In genomic region chr2:26846334-26846863, GRCh38 we compare ENCODE assay signal across 8 cellular contexts. TPM values are rescaled to one million over a fixed set of nuclear protein-coding genes. Genes with fewer than 3 reads are reported as not detected.
DNase-seq lines count a peak whose midpoint lies in the region; ATAC-seq and TF ChIP-seq lines count a peak whose summit lies in the region.

No MANE protein-coding gene starts in this region.

- peaks cover 65 to 71% (median 69%) of the 10 kb centered on the region in 11 experiments for H3K27me3 ChIP-seq in BLaER1 treated with 17β-estradiol and CSF1 and Interleukin-3, amounts not matched to agents 10 nM and 100 nM
- H3K27me3 ChIP-seq in liver (ENCODE audit: control insufficient read depth in 4 of 4, insufficient read depth in 4 of 4, low read length in 3 of 4): peaks cover 7 to 26% (median 17%) of the 10 kb centered on the region in 4 donors

- 3% methylated on average over 21 of the region's 21 CpGs for WGBS in liver

- peaks cover 5% of the 10 kb centered on the region for H3K4me1 Mint-ChIP-seq in activated CD4-positive, alpha-beta T cell treated with anti-CD3 and anti-CD28 coated beads, Interleukin-2, amount 10 ng/mL, durations not matched to agents 24 days and 14 days
- H3K4me1 Mint-ChIP-seq in dendritic cell treated with granulocyte-macrophage colony-stimulating factor and Interleukin-4, amounts not matched to agents 40 ng/mL and 50 ng/mL, for 4 days (ENCODE audit: low read depth): peaks cover 6% of the 10 kb centered on the region

- H3K36me3 Mint-ChIP-seq in activated CD4-positive, alpha-beta T cell treated with anti-CD3 and anti-CD28 coated beads, Interleukin-2, amount 10 ng/mL, durations not matched to agents 24 days and 14 days (ENCODE audit: low read depth): no peaks in the 10 kb centered on the region
- no peaks in the 10 kb centered on the region for H3K36me3 Mint-ChIP-seq in dendritic cell treated with granulocyte-macrophage colony-stimulating factor and Interleukin-4, amounts not matched to agents 40 ng/mL and 50 ng/mL, for 4 days (ENCODE audit: low read depth)

- no peaks in the 10 kb centered on the region for H3K36me3 ChIP-seq in BLaER1 treated with 17β-estradiol and CSF1 and Interleukin-3, amounts not matched to agents 10 nM and 100 nM
- no peaks in the 10 kb centered on the region for H3K36me3 ChIP-seq in liver (ENCODE audit: control insufficient read depth in 4 of 4, insufficient read depth in 3 of 4, low read depth in 1 of 4, low read length in 3 of 4)

- no peak overlapping the region for H3K27ac Mint-ChIP-seq in activated CD4-positive, alpha-beta T cell treated with anti-CD3 and anti-CD28 coated beads, Interleukin-2, amount 10 ng/mL, durations not matched to agents 24 days and 14 days
- H3K27ac Mint-ChIP-seq in dendritic cell treated with granulocyte-macrophage colony-stimulating factor and Interleukin-4, amounts not matched to agents 40 ng/mL and 50 ng/mL, for 4 days: no peak overlapping the region

- H3K4me1 ChIP-seq in BLaER1 treated with 17β-estradiol and CSF1 and Interleukin-3, amounts not matched to agents 10 nM and 100 nM: peaks cover 26 to 37% (median 36%) of the 10 kb centered on the region in 10 experiments
- H3K4me1 ChIP-seq in liver (ENCODE audit: control insufficient read depth in 4 of 4, insufficient read depth in 4 of 4, low read length in 3 of 4): peaks cover 14 to 37% (median 18%) of the 10 kb centered on the region in 4 donors

- H3K27me3 Mint-ChIP-seq in activated CD4-positive, alpha-beta T cell treated with anti-CD3 and anti-CD28 coated beads, Interleukin-2, amount 10 ng/mL, durations not matched to agents 24 days and 14 days: peaks cover 55% of the 10 kb centered on the region
- H3K27me3 Mint-ChIP-seq in dendritic cell treated with granulocyte-macrophage colony-stimulating factor and Interleukin-4, amounts not matched to agents 40 ng/mL and 50 ng/mL, for 4 days: peaks cover 69% of the 10 kb centered on the region

- H3K9me3 Mint-ChIP-seq in activated CD4-positive, alpha-beta T cell treated with anti-CD3 and anti-CD28 coated beads, Interleukin-2, amount 10 ng/mL, durations not matched to agents 24 days and 14 days: no peaks in the 10 kb centered on the region
- H3K9me3 Mint-ChIP-seq in dendritic cell treated with granulocyte-macrophage colony-stimulating factor and Interleukin-4, amounts not matched to agents 40 ng/mL and 50 ng/mL, for 4 days: no peaks in the 10 kb centered on the region

- H3K9me3 ChIP-seq in BLaER1 treated with 17β-estradiol and CSF1 and Interleukin-3, amounts not matched to agents 10 nM and 100 nM (replicated peaks in 1 of 11): no peaks in the 10 kb centered on the region
- no peaks in the 10 kb centered on the region for H3K9me3 ChIP-seq in liver (ENCODE audit: control insufficient read depth in 4 of 4, low read length in 3 of 4)

- TF ChIP-seq CTCF in liver (IDR thresholded peaks at IDR 0.05; ENCODE audit: low read depth, low read length, missing input control): peak; percentile 75

- H3K9ac ChIP-seq in BLaER1 treated with 17β-estradiol and CSF1 and Interleukin-3, amounts not matched to agents 10 nM and 100 nM: no peak overlapping the region
- H3K9ac ChIP-seq in liver (ENCODE audit: low read depth in 1 of 2, low read length in 2 of 2): no peak overlapping the region

- H3K27ac ChIP-seq in BLaER1 treated with 17β-estradiol and CSF1 and Interleukin-3, amounts not matched to agents 10 nM and 100 nM: no peak overlapping the region
- H3K27ac ChIP-seq in liver (ENCODE audit: low read depth in 1 of 2, low read length in 2 of 2): no peak overlapping the region

- ATAC-seq in HG03175 (IDR thresholded peaks at IDR 0.05; ENCODE audit: unreplicated experiment): peak; percentile 50
- ATAC-seq in HG03097 (IDR thresholded peaks at IDR 0.05; ENCODE audit: low FRiP score, unreplicated experiment): no peak

- peak; percentile 89 to 94 for TF ChIP-seq RAD21 in liver (IDR thresholded peaks at IDR 0.05)

- peak overlapping the region; percentile 48 for H3K4me3 Mint-ChIP-seq in activated CD4-positive, alpha-beta T cell treated with anti-CD3 and anti-CD28 coated beads, Interleukin-2, amount 10 ng/mL, durations not matched to agents 24 days and 14 days
- H3K4me3 Mint-ChIP-seq in dendritic cell treated with granulocyte-macrophage colony-stimulating factor and Interleukin-4, amounts not matched to agents 40 ng/mL and 50 ng/mL, for 4 days: peak overlapping the region; percentile 13

- H4K20me1 ChIP-seq in BLaER1 treated with 17β-estradiol and CSF1 and Interleukin-3, amounts not matched to agents 10 nM and 100 nM: peaks cover 0 to 48% (median 40%) of the 10 kb centered on the region in 11 experiments; a peak in 19 of 22 replicates

- intact Hi-C loops in activated CD4-positive, alpha-beta T cell treated with anti-CD3 and anti-CD28 coated beads, Interleukin-2, amount 10 ng/mL, durations not matched to agents 24 days and 14 days (cut with micrococcal nuclease): loop anchor here (1.0 to 10.0 kb wide), 5 partner anchors 76 to 416 kb away; partner anchors contain the start of gene SLC30A3
- intact Hi-C loops in dendritic cell treated with granulocyte-macrophage colony-stimulating factor and Interleukin-4, amounts not matched to agents 40 ng/mL and 50 ng/mL, for 4 days (cut with micrococcal nuclease): loop anchor here (1.0 to 5.0 kb wide), 3 partner anchors 76 to 171 kb away; no protein-coding TSS in a partner anchor

- peak; percentile 54 to 96 for DNase-seq in NCI-H526 (lab: John Stamatoyannopoulos, UW)
- DNase-seq in activated CD4-positive, alpha-beta T cell treated with anti-CD3 and anti-CD28 coated beads, Interleukin-2, amount 10 ng/mL, durations not matched to agents 24 days and 14 days: peak; percentile 88
- DNase-seq in stimulated activated CD4-positive, alpha-beta T cell treated with anti-CD3 and anti-CD28 coated beads, TNF-alpha, amount 100 ng/mL, for 1 hour (ENCODE audit: low read depth in 3 of 3, low spot score in 1 of 3): peak in 2 of 3 donors; percentile 22 to 49

- peak overlapping the region; percentile 93 to 100 (median 98) for H3K4me2 ChIP-seq in BLaER1 treated with 17β-estradiol and CSF1 and Interleukin-3, amounts not matched to agents 10 nM and 100 nM

- peak overlapping the region; percentile 13 to 67 (median 45); a peak in 16 of 20 replicates for H3K4me3 ChIP-seq in BLaER1 treated with 17β-estradiol and CSF1 and Interleukin-3, amounts not matched to agents 10 nM and 100 nM
- H3K4me3 ChIP-seq in liver (ENCODE audit: low read depth in 1 of 3, low read length in 3 of 3): no peak overlapping the region

TF ChIP-seq in liver, 16 proteins besides CTCF, POLR2A, EP300 and RAD21 (continues in another document):
- TF ChIP-seq ATF3 (IDR thresholded peaks at IDR 0.05) (no peak), HNF4G (IDR thresholded peaks at IDR 0.05) (no peak), EGR1 (IDR thresholded peaks at IDR 0.05; ENCODE audit: low read depth in 2 of 2) (no peak), TAF1 (conservative IDR thresholded peaks at IDR 0.05) (no peak), RXRA (IDR thresholded peaks at IDR 0.05) (no peak), GABPA (IDR thresholded peaks at IDR 0.05 in 1 of 2, conservative IDR thresholded peaks at IDR 0.05 in 1 of 2) (no peak), HNF4A (conservative IDR thresholded peaks at IDR 0.05) (no peak), JUND (IDR thresholded peaks at IDR 0.05) (no peak), MAX (IDR thresholded peaks at IDR 0.05) (no peak), NR2F2 (IDR thresholded peaks at IDR 0.05) (no peak)
- TF ChIP-seq, protein P1, sequence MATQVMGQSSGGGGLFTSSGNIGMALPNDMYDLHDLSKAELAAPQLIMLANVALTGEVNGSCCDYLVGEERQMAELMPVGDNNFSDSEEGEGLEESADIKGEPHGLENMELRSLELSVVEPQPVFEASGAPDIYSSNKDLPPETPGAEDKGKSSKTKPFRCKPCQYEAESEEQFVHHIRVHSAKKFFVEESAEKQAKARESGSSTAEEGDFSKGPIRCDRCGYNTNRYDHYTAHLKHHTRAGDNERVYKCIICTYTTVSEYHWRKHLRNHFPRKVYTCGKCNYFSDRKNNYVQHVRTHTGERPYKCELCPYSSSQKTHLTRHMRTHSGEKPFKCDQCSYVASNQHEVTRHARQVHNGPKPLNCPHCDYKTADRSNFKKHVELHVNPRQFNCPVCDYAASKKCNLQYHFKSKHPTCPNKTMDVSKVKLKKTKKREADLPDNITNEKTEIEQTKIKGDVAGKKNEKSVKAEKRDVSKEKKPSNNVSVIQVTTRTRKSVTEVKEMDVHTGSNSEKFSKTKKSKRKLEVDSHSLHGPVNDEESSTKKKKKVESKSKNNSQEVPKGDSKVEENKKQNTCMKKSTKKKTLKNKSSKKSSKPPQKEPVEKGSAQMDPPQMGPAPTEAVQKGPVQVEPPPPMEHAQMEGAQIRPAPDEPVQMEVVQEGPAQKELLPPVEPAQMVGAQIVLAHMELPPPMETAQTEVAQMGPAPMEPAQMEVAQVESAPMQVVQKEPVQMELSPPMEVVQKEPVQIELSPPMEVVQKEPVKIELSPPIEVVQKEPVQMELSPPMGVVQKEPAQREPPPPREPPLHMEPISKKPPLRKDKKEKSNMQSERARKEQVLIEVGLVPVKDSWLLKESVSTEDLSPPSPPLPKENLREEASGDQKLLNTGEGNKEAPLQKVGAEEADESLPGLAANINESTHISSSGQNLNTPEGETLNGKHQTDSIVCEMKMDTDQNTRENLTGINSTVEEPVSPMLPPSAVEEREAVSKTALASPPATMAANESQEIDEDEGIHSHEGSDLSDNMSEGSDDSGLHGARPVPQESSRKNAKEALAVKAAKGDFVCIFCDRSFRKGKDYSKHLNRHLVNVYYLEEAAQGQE (IDR thresholded peaks at IDR 0.05): no peak

RNA-seq across cellular contexts. Expression of gene DPYSL5, which starts 1.5 kb away (rescaled TPM):
- total RNA-seq in activated CD4-positive, alpha-beta T cell treated with anti-CD3 and anti-CD28 coated beads, Interleukin-2, amount 10 ng/mL, durations not matched to agents 24 days and 14 days: not detected in 2 replicates
- not detected for total RNA-seq in liver
- not detected for polyA plus RNA-seq in liver

Comparison
In these comparisons a context has a peak if more than half of its experiments do, and no peak if none do; other contexts are left out.
1. H3K4me3 ChIP-seq: peak in BLaER1 treated with 17β-estradiol and CSF1 and Interleukin-3, amounts not matched to agents 10 nM and 100 nM (10 of 10); none in liver (0 of 3).
2. DNase-seq: peak in every context shown above with its lines; median percentile 88 in activated CD4-positive, alpha-beta T cell treated with anti-CD3 and anti-CD28 coated beads, Interleukin-2, amount 10 ng/mL, durations not matched to agents 24 days and 14 days; 75 in NCI-H526; 36 in stimulated activated CD4-positive, alpha-beta T cell treated with anti-CD3 and anti-CD28 coated beads, TNF-alpha, amount 100 ng/mL, for 1 hour.